In the genomic region with DNA sequence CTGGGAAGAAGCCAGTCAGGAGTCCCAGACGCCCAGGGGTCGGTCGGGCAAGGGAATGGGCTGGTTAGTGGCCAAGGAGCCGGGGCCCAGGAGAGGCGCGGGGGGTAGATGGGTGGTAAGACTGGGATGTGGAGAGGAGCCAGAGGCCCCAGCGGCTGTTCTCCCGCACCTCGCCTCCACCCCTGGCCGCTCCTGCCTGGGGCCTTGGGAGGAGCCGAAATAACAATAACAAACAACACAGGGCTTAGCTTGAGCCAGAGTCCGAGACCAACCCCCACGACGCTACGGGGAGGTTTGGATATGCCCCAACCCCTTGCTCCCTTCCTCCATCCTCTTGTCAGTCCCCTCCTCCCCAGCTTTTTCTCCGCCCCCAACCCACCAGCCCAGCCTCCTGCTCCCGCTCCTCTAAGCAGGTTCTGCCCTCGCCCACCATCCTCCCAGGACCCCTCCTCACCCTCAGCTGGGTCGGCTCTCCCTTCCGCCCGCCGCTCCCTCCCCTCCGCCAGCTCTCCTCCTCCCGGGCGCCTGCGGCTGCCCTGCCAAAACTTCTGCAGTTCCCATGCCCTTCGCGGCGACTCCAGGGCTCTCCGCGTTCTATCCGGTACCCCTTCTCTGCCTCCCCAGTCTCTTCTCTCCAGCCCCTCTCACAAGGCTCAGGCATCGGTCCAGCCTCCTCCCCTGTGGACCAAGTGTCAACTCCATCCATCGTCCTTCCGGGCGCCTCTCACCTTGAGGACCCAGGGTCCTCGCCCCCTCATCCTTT, we compare ENCODE assay signal across 10 cellular contexts. TPM values are rescaled to one million over a fixed set of nuclear protein-coding genes. Genes with fewer than 3 reads are reported as not detected.
A peak's percentile ranks its signal among the peaks of the same experiment; 100 is the strongest.
DNase-seq lines count a peak whose midpoint lies in the region; ATAC-seq and TF ChIP-seq lines count a peak whose summit lies in the region.
"Had no signal": no experiment of that assay in that cellular context is flagged by ENCODE, and none has a peak within 500 bp of the region (broad histone marks: within the 10 kb centered on the region; RNA-seq: fewer than 3 reads in every experiment).

No MANE protein-coding gene starts in this region.

- H3K36me3 ChIP-seq in HEK293 (ENCODE audit: control insufficient read depth in 2 of 2, insufficient read depth in 1 of 2, low read length in 2 of 2) (peaks cover 0 to 12% of the 10 kb centered on the region in 2 experiments; a peak in 1 of 3 replicates), duodenal mucosa (ENCODE audit: control insufficient read depth in 1 of 2, insufficient read depth in 2 of 2, low read length in 2 of 2) (peaks cover 2 to 10% of the 10 kb centered on the region in 2 donors), mucosa of stomach (ENCODE audit: control insufficient read depth, insufficient read depth, low read length) (no peaks in the 10 kb centered on the region)

- H3K4me3 ChIP-seq in AG04450 (ENCODE audit: low read depth, low read length) (peak overlapping the region; percentile 35), HEK293 (ENCODE audit: low read depth, low read length) (no peak overlapping the region), duodenal mucosa (ENCODE audit: low read depth in 1 of 2, low read length in 2 of 2) (peak overlapping the region; percentile 53 to 61), mucosa of stomach (ENCODE audit: low read length) (peak overlapping the region; percentile 69)

- CTCF ChIA-PET in AG04450 (lab: Charles Lee) (interaction anchor here (0.7 to 1.4 kb wide), 4 partner anchors 8 to 57 kb away, joined by 3 to 6 read pairs (median 4); no protein-coding TSS in a partner anchor), HEK293 (lab: Yijun Ruan, JAX) (interaction anchor here (0.7 kb wide), 2 partner anchors 45 to 209 kb away, joined by 3 to 5 read pairs; no protein-coding TSS in a partner anchor)

- DNase-seq in AG04450 (ENCODE audit: low read depth, low spot score) (no peak), epidermal melanocyte (ENCODE audit: insufficient read length, low spot score) (no peak), T1000 (lab: John Stamatoyannopoulos, UW) (no peak)
- DNase-seq: cortex of kidney, T-helper 9 cell had no signal

- POLR2A ChIA-PET in AG04450 (lab: Yijun Ruan, JAX) (interaction anchor here (0.7 kb wide), 1 partner anchor 1793 kb away, joined by 5 read pairs; a partner anchor contains a TSS), HEK293 (lab: Yijun Ruan, JAX) (interaction anchor here (0.6 to 1.0 kb wide), 2 partner anchors 8 to 27 kb away, joined by 3 read pairs; a partner anchor contains a TSS)

- H3K9me3 ChIP-seq in AG04450 (ENCODE audit: control insufficient read depth, insufficient read depth, low read length): no peaks in the 10 kb centered on the region; the same call in 1 of the 2 replicates
- H3K9me3 ChIP-seq in HEK293 (ENCODE audit: control insufficient read depth, insufficient read depth, low read depth, low read length): no peaks in the 10 kb centered on the region
- H3K9me3 ChIP-seq in duodenal mucosa (ENCODE audit: control insufficient read depth in 1 of 2, low read length in 2 of 2): no peaks in the 10 kb centered on the region
- no peaks in the 10 kb centered on the region for H3K9me3 ChIP-seq in mucosa of stomach (ENCODE audit: control insufficient read depth, low read length)

- ATAC-seq in GM19328 (IDR thresholded peaks at IDR 0.05; ENCODE audit: unreplicated experiment): no peak
- no peak for ATAC-seq in GM21619 (IDR thresholded peaks at IDR 0.05; ENCODE audit: unreplicated experiment)

- H3K9ac ChIP-seq in duodenal mucosa (ENCODE audit: low read depth in 1 of 2, low read length in 2 of 2) (peak overlapping the region; percentile 13 to 54), mucosa of stomach (ENCODE audit: low read length) (peak overlapping the region; percentile 80)

- H3K27me3 ChIP-seq in AG04450 (ENCODE audit: control insufficient read depth, insufficient read depth, low read length): peaks cover 82% of the 10 kb centered on the region
- peaks cover 26 to 41% of the 10 kb centered on the region in 2 donors for H3K27me3 ChIP-seq in duodenal mucosa (ENCODE audit: control insufficient read depth in 1 of 2, insufficient read depth in 2 of 2, low read length in 2 of 2)
- H3K27me3 ChIP-seq in mucosa of stomach (ENCODE audit: control insufficient read depth, insufficient read depth, low read length): peaks cover 29% of the 10 kb centered on the region

- H3K4me1 ChIP-seq in HEK293 (ENCODE audit: control insufficient read depth, insufficient read depth, low read length): peaks cover 6% of the 10 kb centered on the region; the same call in 1 of the 2 replicates
- H3K4me1 ChIP-seq in duodenal mucosa (ENCODE audit: control insufficient read depth in 1 of 2, insufficient read depth in 2 of 2, low read length in 2 of 2): peaks cover 17 to 19% of the 10 kb centered on the region in 2 donors
- H3K4me1 ChIP-seq in mucosa of stomach (ENCODE audit: control insufficient read depth, insufficient read depth, low read length): peaks cover 32% of the 10 kb centered on the region

- H3K27ac ChIP-seq in AG04450 (ENCODE audit: low read depth, low read length): no peak overlapping the region
- H3K27ac ChIP-seq in HEK293 (ENCODE audit: extremely low read depth, low read depth, low read length): no peak overlapping the region
- H3K27ac ChIP-seq in duodenal mucosa (ENCODE audit: low read depth, low read length): no peak overlapping the region

- no peak for TF ChIP-seq CTCF in AG04450 (IDR thresholded peaks at IDR 0.05; ENCODE audit: low read depth, low read length)
- no peak for TF ChIP-seq CTCF in HEK293 (tag by site-specific recombination; IDR thresholded peaks at IDR 0.05)

TF ChIP-seq in HEK293, 187 proteins besides CTCF, POLR2A, EP300 and RAD21 (continues in another document):
- TF ChIP-seq, protein P1, sequence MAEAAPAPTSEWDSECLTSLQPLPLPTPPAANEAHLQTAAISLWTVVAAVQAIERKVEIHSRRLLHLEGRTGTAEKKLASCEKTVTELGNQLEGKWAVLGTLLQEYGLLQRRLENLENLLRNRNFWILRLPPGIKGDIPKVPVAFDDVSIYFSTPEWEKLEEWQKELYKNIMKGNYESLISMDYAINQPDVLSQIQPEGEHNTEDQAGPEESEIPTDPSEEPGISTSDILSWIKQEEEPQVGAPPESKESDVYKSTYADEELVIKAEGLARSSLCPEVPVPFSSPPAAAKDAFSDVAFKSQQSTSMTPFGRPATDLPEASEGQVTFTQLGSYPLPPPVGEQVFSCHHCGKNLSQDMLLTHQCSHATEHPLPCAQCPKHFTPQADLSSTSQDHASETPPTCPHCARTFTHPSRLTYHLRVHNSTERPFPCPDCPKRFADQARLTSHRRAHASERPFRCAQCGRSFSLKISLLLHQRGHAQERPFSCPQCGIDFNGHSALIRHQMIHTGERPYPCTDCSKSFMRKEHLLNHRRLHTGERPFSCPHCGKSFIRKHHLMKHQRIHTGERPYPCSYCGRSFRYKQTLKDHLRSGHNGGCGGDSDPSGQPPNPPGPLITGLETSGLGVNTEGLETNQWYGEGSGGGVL (tag by site-specific recombination; IDR thresholded peaks at IDR 0.05): peak; percentile 7; the same call in 1 of the 2 replicates
- TF ChIP-seq ZNF426 (tag by site-specific recombination; IDR thresholded peaks at IDR 0.05) (no peak), KLF9 (tag by site-specific recombination; IDR thresholded peaks at IDR 0.05; ENCODE audit: low read depth) (no peak), KLF1 (tag by site-specific recombination; IDR thresholded peaks at IDR 0.05) (peak; percentile 62), HOXA7 (CRISPR knock-in tag; IDR thresholded peaks at IDR 0.05; ENCODE audit: borderline replicate concordance) (no peak), ZNF670 (tag by site-specific recombination; IDR thresholded peaks at IDR 0.05; ENCODE audit: low read depth) (no peak), ZNF600 (tag by site-specific recombination; IDR thresholded peaks at IDR 0.05) (0 out of 2 replicates have a peak, but pooled peaks have one; percentile 19), ZNF341 (tag by site-specific recombination; IDR thresholded peaks at IDR 0.05; ENCODE audit: low read depth) (peak; percentile 92)
- TF ChIP-seq, protein P2, sequence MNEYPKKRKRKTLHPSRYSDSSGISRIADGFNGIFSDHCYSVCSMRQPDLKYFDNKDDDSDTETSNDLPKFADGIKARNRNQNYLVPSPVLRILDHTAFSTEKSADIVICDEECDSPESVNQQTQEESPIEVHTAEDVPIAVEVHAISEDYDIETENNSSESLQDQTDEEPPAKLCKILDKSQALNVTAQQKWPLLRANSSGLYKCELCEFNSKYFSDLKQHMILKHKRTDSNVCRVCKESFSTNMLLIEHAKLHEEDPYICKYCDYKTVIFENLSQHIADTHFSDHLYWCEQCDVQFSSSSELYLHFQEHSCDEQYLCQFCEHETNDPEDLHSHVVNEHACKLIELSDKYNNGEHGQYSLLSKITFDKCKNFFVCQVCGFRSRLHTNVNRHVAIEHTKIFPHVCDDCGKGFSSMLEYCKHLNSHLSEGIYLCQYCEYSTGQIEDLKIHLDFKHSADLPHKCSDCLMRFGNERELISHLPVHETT (tag by site-specific recombination; IDR thresholded peaks at IDR 0.05): no peak
- TF ChIP-seq, protein P3, sequence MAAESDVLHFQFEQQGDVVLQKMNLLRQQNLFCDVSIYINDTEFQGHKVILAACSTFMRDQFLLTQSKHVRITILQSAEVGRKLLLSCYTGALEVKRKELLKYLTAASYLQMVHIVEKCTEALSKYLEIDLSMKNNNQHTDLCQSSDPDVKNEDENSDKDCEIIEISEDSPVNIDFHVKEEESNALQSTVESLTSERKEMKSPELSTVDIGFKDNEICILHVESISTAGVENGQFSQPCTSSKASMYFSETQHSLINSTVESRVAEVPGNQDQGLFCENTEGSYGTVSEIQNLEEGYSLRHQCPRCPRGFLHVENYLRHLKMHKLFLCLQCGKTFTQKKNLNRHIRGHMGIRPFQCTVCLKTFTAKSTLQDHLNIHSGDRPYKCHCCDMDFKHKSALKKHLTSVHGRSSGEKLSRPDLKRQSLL (tag by site-specific recombination; IDR thresholded peaks at IDR 0.05): no peak
- TF ChIP-seq, protein P4, sequence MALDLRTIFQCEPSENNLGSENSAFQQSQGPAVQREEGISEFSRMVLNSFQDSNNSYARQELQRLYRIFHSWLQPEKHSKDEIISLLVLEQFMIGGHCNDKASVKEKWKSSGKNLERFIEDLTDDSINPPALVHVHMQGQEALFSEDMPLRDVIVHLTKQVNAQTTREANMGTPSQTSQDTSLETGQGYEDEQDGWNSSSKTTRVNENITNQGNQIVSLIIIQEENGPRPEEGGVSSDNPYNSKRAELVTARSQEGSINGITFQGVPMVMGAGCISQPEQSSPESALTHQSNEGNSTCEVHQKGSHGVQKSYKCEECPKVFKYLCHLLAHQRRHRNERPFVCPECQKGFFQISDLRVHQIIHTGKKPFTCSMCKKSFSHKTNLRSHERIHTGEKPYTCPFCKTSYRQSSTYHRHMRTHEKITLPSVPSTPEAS (tag by site-specific recombination; IDR thresholded peaks at IDR 0.05): no peak

RNA-seq across cellular contexts. Expression of a gene that starts 1.1 kb away (rescaled TPM):
- polyA plus RNA-seq in AG04450 (2011; rRNA removed): not detected in 2 replicates
- not detected in 2 replicates for polyA minus RNA-seq in AG04450 (2011; rRNA and poly(A)+ RNA removed)

RNA-seq across cellular contexts. Expression of a gene that starts 7.5 kb away (rescaled TPM):
- 49.8 and 53.5 TPM in 2 replicates for polyA plus RNA-seq in AG04450 (2011; rRNA removed)
- 21.7 and 22.3 TPM in 2 replicates for polyA minus RNA-seq in AG04450 (2011; rRNA and poly(A)+ RNA removed)

RNA-seq across cellular contexts. Expression of a gene that starts 13.4 kb away (rescaled TPM):
- polyA plus RNA-seq in AG04450 (2011; rRNA removed): 25.0 and 25.1 TPM in 2 replicates
- 8.2 and 10.7 TPM in 2 replicates for polyA minus RNA-seq in AG04450 (2011; rRNA and poly(A)+ RNA removed)

RNA-seq across cellular contexts. Expression of a gene that starts 38.4 kb away (rescaled TPM):
- polyA plus RNA-seq in AG04450 (2011; rRNA removed): not detected in 2 replicates
- not detected in 2 replicates for polyA minus RNA-seq in AG04450 (2011; rRNA and poly(A)+ RNA removed)
